8 cellular contexts compared by ENCODE assay signal in genomic region chr2:72893594-72894319, GRCh38. TPM values are rescaled to one million over a fixed set of nuclear protein-coding genes. Genes with fewer than 3 reads are reported as not detected.
DNase-seq lines count a peak whose midpoint lies in the region; ATAC-seq and TF ChIP-seq lines count a peak whose summit lies in the region.

No MANE protein-coding gene starts in this region.

- no peak for TF ChIP-seq EP300 in stomach (IDR thresholded peaks at IDR 0.05)

- H3K36me3 ChIP-seq in PC-3 (ENCODE audit: low read depth, low read length) = no peaks in the 10 kb centered on the region
- peaks cover 9 to 35% (median 24%) of the 10 kb centered on the region in 4 donors for H3K36me3 ChIP-seq in stomach

- in situ Hi-C loops in astrocyte of the cerebellum (cut with HindIII; ENCODE audit: low sequenced_read_pairs) = no loop called here

- H2AFZ ChIP-seq in PC-3 (ENCODE audit: low read length) = no peak overlapping the region

- CTCF ChIA-PET in PC-3 (lab: Charles Lee) = interaction anchor here (0.5 to 2.2 kb wide), 4 partner anchors 29 to 284 kb away, joined by 3 to 16 read pairs (median 5); no protein-coding TSS in a partner anchor

- no peaks in the 10 kb centered on the region for H3K9me3 ChIP-seq in PC-3 (ENCODE audit: low read length)
- no peaks in the 10 kb centered on the region for H3K9me3 ChIP-seq in stomach

- H3K4me3 ChIP-seq in PC-3 (ENCODE audit: low read length) = no peak overlapping the region
- H3K4me3 ChIP-seq in astrocyte of the cerebellum (ENCODE audit: low read depth, low read length) = no peak overlapping the region
- no peak overlapping the region for H3K4me3 ChIP-seq in stomach

- intact Hi-C loops in PC-3 (cut with micrococcal nuclease) (loop anchor here (5.0 kb wide), 1 partner anchor 179 kb away; the partner anchor contains the start of gene SFXN5), stomach (cut with DNase I; ENCODE audit: low total_unique reads) (loop anchor here (10.0 kb wide), 1 partner anchor 281 kb away; no protein-coding TSS in a partner anchor)

- WGBS in stomach, 5 donors = 31 to 76% (median 50%) methylated on average over 9 to 15 of the region's 15 CpGs

- no peaks in the 10 kb centered on the region for H3F3A ChIP-seq in PC-3 (ENCODE audit: low read length, unreplicated experiment)

- TF ChIP-seq CTCF in PC-3 (conservative IDR thresholded peaks at IDR 0.05; ENCODE audit: low read depth, low read length) = peak; percentile 52
- peak; percentile 87 for TF ChIP-seq CTCF in astrocyte of the cerebellum (IDR thresholded peaks at IDR 0.05; ENCODE audit: low read depth, low read length, missing control alignments)
- peak in 5 of 7 experiments; percentile 33 to 40 (median 39) for TF ChIP-seq CTCF in stomach (IDR thresholded peaks at IDR 0.05)

- H3K27ac ChIP-seq in PC-3 (ENCODE audit: low read length) = no peak overlapping the region
- no peak overlapping the region for H3K27ac ChIP-seq in stomach

- no peak overlapping the region for H3K4me2 ChIP-seq in PC-3 (ENCODE audit: low read length)

- no peaks in the 10 kb centered on the region for H3K9me2 ChIP-seq in PC-3 (replicated peaks; ENCODE audit: low read length)

- H3K4me1 ChIP-seq in PC-3 (ENCODE audit: insufficient read depth, low read length) = peaks cover 23% of the 10 kb centered on the region
- peaks cover 0 to 38% (median 34%) of the 10 kb centered on the region in 4 donors for H3K4me1 ChIP-seq in stomach

- H3K27me3 ChIP-seq in PC-3 (ENCODE audit: low read length) (no peaks in the 10 kb centered on the region), stomach (peaks cover 4 to 39% (median 20%) of the 10 kb centered on the region in 3 donors)

- DNase-seq in EH (ENCODE audit: low read depth) = peak; percentile 72
- DNase-seq in PC-3 = peak; percentile 54
- peak; percentile 48 for DNase-seq in astrocyte of the cerebellum (ENCODE audit: low read depth)
- DNase-seq in islet precursor cell = peak; percentile 88
- DNase-seq in stomach = no peak
- DNase-seq in mucosa of gallbladder (ENCODE audit: low spot score) = no peak

- H4K20me1 ChIP-seq in PC-3 (ENCODE audit: low read length) = peaks cover 11% of the 10 kb centered on the region; the same call in 1 of the 2 replicates

- peaks cover 13% of the 10 kb centered on the region for H3K79me2 ChIP-seq in PC-3 (ENCODE audit: low read length)

- TF ChIP-seq POLR2A in stomach (IDR thresholded peaks at IDR 0.05) = no peak

- POLR2A ChIA-PET in PC-3 (lab: Charles Lee; ENCODE audit: unreplicated experiment) = no interaction called here

- no peak overlapping the region for H3K9ac ChIP-seq in PC-3 (ENCODE audit: low read length)

- ATAC-seq in GM19397 (IDR thresholded peaks at IDR 0.05; ENCODE audit: unreplicated experiment) (peak; percentile 60), HG03354 (IDR thresholded peaks at IDR 0.05; ENCODE audit: poor library complexity, severe bottlenecking, unreplicated experiment) (peak; percentile 84), PC-3 (peak; percentile 21; the same call in 1 of the 2 replicates)

- no TSS peak for BruUV-seq in PC-3 (replicated peaks; lab: Mats Ljungman, UMichigan)

RNA-seq across cellular contexts. Expression of gene SPR, which starts 6.5 kb away (rescaled TPM):
- 69.4 and 88.6 TPM in 2 replicates for total RNA-seq in PC-3 (2014; rRNA removed)
- 100 to 1,000 TPM in 1 of 5 donors, 10 to 100 TPM in 4; 11.7 to 133 (median 63.8) TPM for total RNA-seq in stomach
- polyA plus RNA-seq in stomach = 10 to 100 TPM; 42.2 to 49.2 (median 48.9) TPM
- total RNA-seq in mucosa of gallbladder = 60.3 TPM

RNA-seq across cellular contexts. Expression of gene EMX1, which starts 23.6 kb away (rescaled TPM):
- total RNA-seq in PC-3 (2014; rRNA removed) (not detected in 2 replicates), stomach (10 to 100 TPM in 1 of 5 donors, not detected in 4; 32.1 TPM), mucosa of gallbladder (0.12 TPM)
- under 1 TPM in 2 of 3 donors, not detected in 1; 0.18 to 0.62 TPM for polyA plus RNA-seq in stomach

Comparison
In these comparisons a context has a peak if more than half of its experiments do, and no peak if none do; other contexts are left out.
1. DNase-seq: peak in EH (single experiment), PC-3 (single experiment), astrocyte of the cerebellum (single experiment) and islet precursor cell (single experiment); none in stomach (single experiment) and mucosa of gallbladder (single experiment).
2. ATAC-seq: peak in every context shown above with its lines; median percentile 84 in HG03354; 60 in GM19397; 21 in PC-3.
3. Peak in every context shown above with its lines, with median percentiles within 50 percentile points of each other: CTCF ChIP-seq.